ENCODE assay signal across 1 cellular context in genomic region chr12:46318037-46318436, GRCh38.
TF ChIP-seq lines count a peak whose summit lies in the region.

No MANE protein-coding gene starts in this region.

TF ChIP-seq in K562, 482 proteins besides CTCF, POLR2A, EP300 and RAD21 (continued from another document):
- TF ChIP-seq YY1 (IDR thresholded peaks at IDR 0.05; ENCODE audit: borderline replicate concordance in 1 of 3, control insufficient read depth in 1 of 3, extremely low read depth in 1 of 3, insufficient read depth in 3 of 3, insufficient read length in 1 of 3, insufficient replicate concordance in 2 of 3, low read depth in 1 of 3, low read length in 2 of 3) (no peak), STAT6 (CRISPR knock-in tag; IDR thresholded peaks at IDR 0.05) (no peak), ZNF561 (CRISPR knock-in tag; conservative IDR thresholded peaks at IDR 0.05) (no peak), HINFP (tag; conservative IDR thresholded peaks at IDR 0.05; ENCODE audit: low read depth) (no peak), ZBTB2 (IDR thresholded peaks at IDR 0.05) (no peak), E2F1 (CRISPR knock-in tag; IDR thresholded peaks at IDR 0.05) (no peak), PHF8 (IDR thresholded peaks at IDR 0.05; ENCODE audit: borderline replicate concordance, low read length) (no peak), POLR2AphosphoS5 (IDR thresholded peaks at IDR 0.05; ENCODE audit: control insufficient read depth, insufficient read depth, low read depth, low read length) (no peak), BRCA1 (IDR thresholded peaks at IDR 0.05) (no peak), BRCA1 (CRISPR knock-in tag; IDR thresholded peaks at IDR 0.05) (no peak), ZKSCAN3 (CRISPR knock-in tag; IDR thresholded peaks at IDR 0.05) (no peak), DNMT1 (IDR thresholded peaks at IDR 0.05) (no peak), RUNX1 (IDR thresholded peaks at IDR 0.05; ENCODE audit: low read depth) (no peak), STAT5A (IDR thresholded peaks at IDR 0.05; ENCODE audit: borderline replicate concordance, low read length) (no peak)
